Comparison of ENCODE assay signal across 13 cellular contexts in the genomic region with DNA sequence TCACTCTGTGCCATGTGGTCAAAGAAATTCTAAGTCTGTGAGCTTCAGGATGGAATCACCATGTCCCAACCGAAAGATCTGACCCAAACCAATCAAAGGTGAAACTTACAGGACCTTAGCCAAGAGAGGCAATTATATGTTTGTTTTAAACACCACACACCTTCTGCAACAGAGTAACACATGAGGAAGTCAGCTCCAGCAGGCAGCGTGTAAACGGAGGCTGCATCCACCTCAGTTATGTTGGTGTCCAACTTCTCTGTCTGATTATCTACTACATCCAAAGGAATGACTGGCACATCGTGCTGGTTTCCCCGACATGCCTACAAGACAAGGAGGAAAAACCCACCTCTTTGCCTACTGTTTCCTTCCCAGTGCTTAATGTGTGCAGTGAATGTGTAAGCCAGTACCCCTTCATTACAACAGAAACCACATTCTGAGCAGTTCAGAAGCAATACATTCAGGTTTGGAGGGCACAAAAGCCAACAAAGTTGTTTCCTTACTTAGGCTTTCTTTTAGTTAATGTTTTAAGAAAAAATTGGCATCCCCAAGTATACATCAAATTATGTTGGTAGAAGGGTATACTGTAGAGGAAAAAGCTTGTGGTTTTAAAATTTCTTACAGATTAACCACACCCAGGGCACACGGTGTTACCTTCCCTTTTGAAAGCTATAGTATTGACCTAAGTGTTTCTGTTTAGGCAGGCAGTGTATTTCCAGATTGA. TPM values are rescaled to one million over a fixed set of nuclear protein-coding genes. Genes with fewer than 3 reads are reported as not detected.
DNase-seq lines count a peak whose midpoint lies in the region; ATAC-seq and TF ChIP-seq lines count a peak whose summit lies in the region.
"Had no signal": no experiment of that assay in that cellular context is flagged by ENCODE, and none has a peak within 500 bp of the region (broad histone marks: within the 10 kb centered on the region; RNA-seq: fewer than 3 reads in every experiment).

No MANE protein-coding gene starts in this region.

- H3K36me3 ChIP-seq in Peyer's patch: peaks cover 0 to 86% (median 0%) of the 10 kb centered on the region in 3 donors
- H3K36me3 ChIP-seq in MG63: no peaks in the 10 kb centered on the region

- peaks cover 2% of the 10 kb centered on the region for H3K9me3 Mint-ChIP-seq in activated CD4-positive, alpha-beta T cell treated with anti-CD3 and anti-CD28 coated beads for 36 hours (ENCODE audit: low read depth)
- H3K9me3 Mint-ChIP-seq in HFFc6: no peaks in the 10 kb centered on the region
- no peaks in the 10 kb centered on the region for H3K9me3 Mint-ChIP-seq in natural killer cell treated with Interleukin-12 subunit alpha and Interleukin-12 subunit beta and Interleukin-15 and Interleukin-18, amount 100 ng/mL, for 72 hours

- intact Hi-C loops in activated CD4-positive, alpha-beta T cell treated with anti-CD3 and anti-CD28 coated beads for 36 hours (cut with DNase I, micrococcal nuclease): loop anchor here in 1 of 2 experiments (1.0 kb wide), 1 partner anchor 43 kb away; no protein-coding TSS in a partner anchor

- TF ChIP-seq POLR2A in Peyer's patch (IDR thresholded peaks at IDR 0.05): no peak

- no peak for TF ChIP-seq CTCF in HFFc6 (IDR thresholded peaks at IDR 0.05)
- TF ChIP-seq CTCF in Peyer's patch (IDR thresholded peaks at IDR 0.05): no peak

- peak overlapping the region; percentile 65 for H3K27ac Mint-ChIP-seq in activated CD4-positive, alpha-beta T cell treated with anti-CD3 and anti-CD28 coated beads for 36 hours
- peak overlapping the region; percentile 56; the same call in 1 of the 2 replicates for H3K27ac Mint-ChIP-seq in HFFc6
- H3K27ac Mint-ChIP-seq in natural killer cell treated with Interleukin-12 subunit alpha and Interleukin-12 subunit beta and Interleukin-15 and Interleukin-18, amount 100 ng/mL, for 72 hours: no peak overlapping the region

- ATAC-seq in activated CD4-positive, alpha-beta T cell treated with anti-CD3 and anti-CD28 coated beads for 36 hours: peak; percentile 54
- ATAC-seq in HG03565 (IDR thresholded peaks at IDR 0.05; ENCODE audit: unreplicated experiment): peak; percentile 73
- ATAC-seq in natural killer cell treated with Interleukin-12 subunit alpha and Interleukin-12 subunit beta and Interleukin-15 and Interleukin-18, amount 100 ng/mL, for 72 hours: peak; percentile 60 to 74

- H3K27me3 ChIP-seq in Peyer's patch: no peaks in the 10 kb centered on the region
- no peaks in the 10 kb centered on the region for H3K27me3 ChIP-seq in MG63
- H3K27me3 ChIP-seq: neutrophil had no signal

- peaks cover 0 to 12% (median 0%) of the 10 kb centered on the region in 4 donors for H3K4me1 ChIP-seq in Peyer's patch

- H3K4me3 Mint-ChIP-seq in activated CD4-positive, alpha-beta T cell treated with anti-CD3 and anti-CD28 coated beads for 36 hours: no peak overlapping the region
- H3K4me3 Mint-ChIP-seq in HFFc6: no peak overlapping the region
- no peak overlapping the region for H3K4me3 Mint-ChIP-seq in natural killer cell treated with Interleukin-12 subunit alpha and Interleukin-12 subunit beta and Interleukin-15 and Interleukin-18, amount 100 ng/mL, for 72 hours

- no peaks in the 10 kb centered on the region for H3K27me3 Mint-ChIP-seq in activated CD4-positive, alpha-beta T cell treated with anti-CD3 and anti-CD28 coated beads for 36 hours
- H3K27me3 Mint-ChIP-seq in HFFc6 (ENCODE audit: insufficient read depth): no peaks in the 10 kb centered on the region
- H3K27me3 Mint-ChIP-seq in natural killer cell treated with Interleukin-12 subunit alpha and Interleukin-12 subunit beta and Interleukin-15 and Interleukin-18, amount 100 ng/mL, for 72 hours: no peaks in the 10 kb centered on the region

- H3K9me3 ChIP-seq in Peyer's patch: no peaks in the 10 kb centered on the region
- no peaks in the 10 kb centered on the region for H3K9me3 ChIP-seq in MG63
- H3K9me3 ChIP-seq: neutrophil had no signal

- H3K36me3 Mint-ChIP-seq in activated CD4-positive, alpha-beta T cell treated with anti-CD3 and anti-CD28 coated beads for 36 hours (ENCODE audit: low read depth): peaks cover 53% of the 10 kb centered on the region
- H3K36me3 Mint-ChIP-seq in HFFc6 (ENCODE audit: low read depth): peaks cover 30% of the 10 kb centered on the region
- H3K36me3 Mint-ChIP-seq in natural killer cell treated with Interleukin-12 subunit alpha and Interleukin-12 subunit beta and Interleukin-15 and Interleukin-18, amount 100 ng/mL, for 72 hours: peaks cover 11% of the 10 kb centered on the region

- peaks cover 28% of the 10 kb centered on the region for H3K4me1 Mint-ChIP-seq in activated CD4-positive, alpha-beta T cell treated with anti-CD3 and anti-CD28 coated beads for 36 hours
- H3K4me1 Mint-ChIP-seq in HFFc6 (ENCODE audit: low read depth): peaks cover 22% of the 10 kb centered on the region
- peaks cover 16 to 23% of the 10 kb centered on the region in 2 donors for H3K4me1 Mint-ChIP-seq in natural killer cell treated with Interleukin-12 subunit alpha and Interleukin-12 subunit beta and Interleukin-15 and Interleukin-18, amount 100 ng/mL, for 72 hours (ENCODE audit: low read depth in 2 of 2)

- peak overlapping the region in 2 of 4 donors; percentile 22 to 55 for H3K27ac ChIP-seq in Peyer's patch
- H3K27ac ChIP-seq: coronary artery, neutrophil had no signal

- H3K4me3 ChIP-seq in Peyer's patch: no peak overlapping the region
- no peak overlapping the region for H3K4me3 ChIP-seq in MG63
- H3K4me3 ChIP-seq: coronary artery had no signal

- POLR2A ChIA-PET in activated CD4-positive, alpha-beta T cell treated with anti-CD3 and anti-CD28 coated beads for 36 hours (lab: Charles Lee): no interaction called here

- CTCF ChIA-PET in activated CD4-positive, alpha-beta T cell treated with anti-CD3 and anti-CD28 coated beads for 36 hours (lab: Charles Lee): interaction anchor here (0.6 to 1.0 kb wide), 3 partner anchors 10 to 42 kb away, joined by 3 to 4 read pairs (median 3); no protein-coding TSS in a partner anchor

- DNase-seq in activated CD4-positive, alpha-beta T cell treated with anti-CD3 and anti-CD28 coated beads for 36 hours: no peak
- no peak for DNase-seq in activated CD4-positive, alpha-beta T cell treated with anti-CD3 and anti-CD28 coated beads for 1 hour
- no peak for DNase-seq in HFFc6
- DNase-seq in natural killer cell treated with Interleukin-12 subunit alpha and Interleukin-12 subunit beta and Interleukin-15 and Interleukin-18, amount 100 ng/mL, for 72 hours (ENCODE audit: low spot score): no peak
- DNase-seq in Peyer's patch: no peak
- no peak for DNase-seq in NCI-H2029 treated with DMSO at 0.1 percent for 48 hours (lab: John Stamatoyannopoulos, UW)
- no peak for DNase-seq in MG63
- DNase-seq: 8988T; activated CD4-positive, alpha-beta T cell treated with anti-CD3 and anti-CD28 coated beads, Interleukin-2, amount 50 U/mL, for 4 hours; OCI-M1 had no signal

RNA-seq across cellular contexts. Expression of gene CASP6, which starts 12.4 kb away (rescaled TPM):
- 10 to 100 TPM; 23.3 to 26.5 TPM for total RNA-seq in activated CD4-positive, alpha-beta T cell treated with anti-CD3 and anti-CD28 coated beads for 36 hours
- 10 to 100 TPM; 14.2 to 19.9 (median 16.3) TPM for total RNA-seq in HFFc6 (2021; fragmentation: NEBNext Ultra II Directional; extraction: Animal tissue kit (Norgen Biotek cat#: 25700))
- 1 to 10 TPM; 5.3 to 7.4 TPM for total RNA-seq in natural killer cell treated with Interleukin-12 subunit alpha and Interleukin-12 subunit beta and Interleukin-15 and Interleukin-18, amount 100 ng/mL, for 72 hours
- total RNA-seq in Peyer's patch: 100 to 1,000 TPM in 1 of 4 donors, 10 to 100 TPM in 3; 43.7 to 132 (median 69.3) TPM
- total RNA-seq in MG63 (2014; rRNA removed; shearing (Covaris generic); ENCODE audit: low replicate concordance): 16.1 and 22.7 TPM in 2 replicates

RNA-seq across cellular contexts. Expression of gene PLA2G12A, which starts 39.0 kb away (rescaled TPM):
- 10 to 100 TPM; 17.9 to 31.1 TPM for total RNA-seq in activated CD4-positive, alpha-beta T cell treated with anti-CD3 and anti-CD28 coated beads for 36 hours
- 10 to 100 TPM; 33.1 to 40.7 (median 38.1) TPM for total RNA-seq in HFFc6 (2021; fragmentation: NEBNext Ultra II Directional; extraction: Animal tissue kit (Norgen Biotek cat#: 25700))
- 10 to 100 TPM; 11.9 to 14.4 TPM for total RNA-seq in natural killer cell treated with Interleukin-12 subunit alpha and Interleukin-12 subunit beta and Interleukin-15 and Interleukin-18, amount 100 ng/mL, for 72 hours
- total RNA-seq in Peyer's patch: 10 to 100 TPM; 14.9 to 37.0 (median 28.4) TPM
- total RNA-seq in MG63 (2014; rRNA removed; shearing (Covaris generic); ENCODE audit: low replicate concordance): 10.9 and 11.0 TPM in 2 replicates

Comparison
In these comparisons a context has a peak if more than half of its experiments do, and no peak if none do; other contexts are left out.
1. H3K27ac Mint-ChIP-seq: peak in activated CD4-positive, alpha-beta T cell treated with anti-CD3 and anti-CD28 coated beads for 36 hours (single experiment) and HFFc6 (single experiment); none in natural killer cell treated with Interleukin-12 subunit alpha and Interleukin-12 subunit beta and Interleukin-15 and Interleukin-18, amount 100 ng/mL, for 72 hours (0 of 2).
2. Peak in every context shown above with its lines, with median percentiles within 50 percentile points of each other: ATAC-seq.